35 cellular contexts compared by ENCODE assay signal in the genomic region with DNA sequence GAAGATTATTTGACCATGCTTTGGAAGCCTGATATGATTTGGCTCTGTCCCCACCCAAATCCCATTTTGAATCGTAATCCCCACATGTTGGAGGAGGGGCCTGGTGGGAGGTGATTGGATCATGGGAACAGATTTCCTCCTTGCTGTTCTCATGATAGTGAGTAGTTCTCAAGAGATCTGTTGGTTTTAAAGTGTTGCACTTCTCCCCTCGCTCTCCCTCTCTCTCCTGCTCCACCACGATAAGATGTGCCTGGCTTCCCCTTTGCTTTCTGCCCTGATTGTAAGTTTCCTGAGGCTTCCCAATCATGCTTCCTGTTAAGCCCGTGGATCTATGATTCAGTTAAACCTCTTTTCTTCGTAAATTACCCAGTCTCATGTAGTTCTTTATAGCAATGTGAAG. TPM values are rescaled to one million over a fixed set of nuclear protein-coding genes. Genes with fewer than 3 reads are reported as not detected.
"Had no signal": no experiment of that assay in that cellular context is flagged by ENCODE, and none has a peak within 500 bp of the region (broad histone marks: within the 10 kb centered on the region; RNA-seq: fewer than 3 reads in every experiment).

No MANE protein-coding gene starts in this region.

- H3K27ac ChIP-seq: WERI-Rb-1 had no signal

- ATAC-seq: activated CD8-positive, alpha-beta memory T cell treated with anti-CD3 and anti-CD28 coated beads, Interleukin-2, amount 10 ng/mL, durations not matched to agents 7 days and 5 days; activated naive CD8-positive, alpha-beta T cell treated with anti-CD3 and anti-CD28 coated beads, Interleukin-2, amount 50 U/mL, for 24 hours had no signal

- DNase-seq: activated CD4-positive, alpha-beta memory T cell treated with anti-CD3 and anti-CD28 coated beads, Interleukin-2, amount 10 ng/mL, durations not matched to agents 7 days and 5 days; activated CD4-positive, alpha-beta T cell treated with anti-CD3 and anti-CD28 coated beads for 1 hour; activated CD4-positive, alpha-beta T cell treated with anti-CD3 and anti-CD28 coated beads for 48 hours; activated CD4-positive, CD25-positive, alpha-beta regulatory T cell; activated CD8-positive, alpha-beta memory T cell treated with anti-CD3 and anti-CD28 coated beads for 24 hours; activated CD8-positive, alpha-beta memory T cell treated with anti-CD3 and anti-CD28 coated beads, Interleukin-2, amount 10 ng/mL, durations not matched to agents 7 days and 5 days; activated CD8-positive, alpha-beta memory T cell treated with anti-CD3 and anti-CD28 coated beads, Interleukin-2, amount 50 U/mL, for 48 hours; activated effector memory CD4-positive, alpha-beta T cell treated with Interleukin-2 at 50 U/mL for 16 hours; activated naive CD4-positive, alpha-beta T cell treated with anti-CD3 and anti-CD28 coated beads, Interleukin-2, amount 10 ng/mL, durations not matched to agents 7 days and 5 days; activated naive CD8-positive, alpha-beta T cell treated with anti-CD3 and anti-CD28 coated beads, Interleukin-2, amount 50 U/mL, for 24 hours; activated T-cell treated with anti-CD3 and anti-CD28 coated beads, Interleukin-2, amount 50 U/mL, for 48 hours; anterior cingulate cortex; caudate nucleus; cerebellar nuclear complex; Kasumi-1; MM.1S; NCI-H1092 treated with DMSO at 0.1 percent for 48 hours; NCI-H1417; NCI-H146; NCI-H187; NCI-H2029 treated with DMSO at 0.1 percent for 48 hours; NCI-H2107; NCI-H2171 treated with DMSO at 0.1 percent for 48 hours; NCI-H2227 treated with DMSO at 0.1 percent for 48 hours; NCI-H446; NCI-H510A treated with DMSO at 0.1 percent for 48 hours; NCI-H526 treated with DMSO at 0.1 percent for 48 hours; NCI-H774; NK-92 treated with Interleukin-12 subunit alpha and Interleukin-12 subunit beta, amount 100 ng/mL, for 24 hours; Right ventricle myocardium superior; T1000; WERI-Rb-1 had no signal

RNA-seq across cellular contexts. Expression of a gene that starts 21.7 kb away (rescaled TPM):
- total RNA-seq: activated CD4-positive, alpha-beta memory T cell treated with anti-CD3 and anti-CD28 coated beads, Interleukin-2, amount 10 ng/mL, durations not matched to agents 7 days and 5 days; activated CD8-positive, alpha-beta memory T cell treated with anti-CD3 and anti-CD28 coated beads, Interleukin-2, amount 10 ng/mL, durations not matched to agents 7 days and 5 days; bronchial epithelial cell; Right ventricle myocardium superior; T-helper 1 cell treated with Interleukin-12 subunit alpha and Interleukin-12 subunit beta and Interleukin-4 antibody, amounts not matched to agents 30 ng/mL and 1 ng/mL, for 36 hours; T-helper 2 cell treated with Interferon-gamma antibody and Interleukin-4, amounts not matched to agents 100 ng/mL and 5 ng/mL, for 36 hours had no signal
